Comparison of ENCODE assay signal across 17 cellular contexts in genomic region chr19:38921420-38922274, GRCh38. TPM values are rescaled to one million over a fixed set of nuclear protein-coding genes. Genes with fewer than 3 reads are reported as not detected.
"Had no signal": no experiment of that assay in that cellular context is flagged by ENCODE, and none has a peak within 500 bp of the region (broad histone marks: within the 10 kb centered on the region; RNA-seq: fewer than 3 reads in every experiment).

No MANE protein-coding gene starts in this region.

- H3K4me1 ChIP-seq: foreskin keratinocyte had no signal

- H3K27me3 Mint-ChIP-seq: activated CD4-positive, alpha-beta T cell treated with anti-CD3 and anti-CD28 coated beads, Interleukin-2, amount 10 ng/mL, durations not matched to agents 7 days and 5 days; activated T-helper 17 cell treated with anti-CD3 and anti-CD28 coated beads, Interleukin-2, amount 50 U/mL, for 72 hours; central memory CD8-positive, alpha-beta T cell had no signal

- H3K4me3 Mint-ChIP-seq: activated CD4-positive, alpha-beta T cell treated with anti-CD3 and anti-CD28 coated beads, Interleukin-2, amount 10 ng/mL, durations not matched to agents 7 days and 5 days; activated T-helper 17 cell treated with anti-CD3 and anti-CD28 coated beads, Interleukin-2, amount 50 U/mL, for 72 hours; central memory CD8-positive, alpha-beta T cell; neural crest cell had no signal

- H3K9me3 Mint-ChIP-seq: activated CD4-positive, alpha-beta T cell treated with anti-CD3 and anti-CD28 coated beads, Interleukin-2, amount 10 ng/mL, durations not matched to agents 7 days and 5 days; activated T-helper 17 cell treated with anti-CD3 and anti-CD28 coated beads, Interleukin-2, amount 50 U/mL, for 72 hours; central memory CD8-positive, alpha-beta T cell; neural crest cell had no signal

- H3K27me3 ChIP-seq: brain microvascular endothelial cell, foreskin keratinocyte had no signal

- H3K27ac ChIP-seq: brain microvascular endothelial cell, foreskin keratinocyte had no signal

- ATAC-seq: activated T-helper 17 cell treated with anti-CD3 and anti-CD28 coated beads, Interleukin-2, amount 50 U/mL, for 72 hours; foreskin keratinocyte; sciatic nerve had no signal

- DNase-seq: activated CD4-positive, alpha-beta T cell treated with anti-CD3 and anti-CD28 coated beads, Interleukin-2, amount 10 ng/mL, durations not matched to agents 7 days and 5 days; activated naive CD4-positive, alpha-beta T cell treated with Interleukin-2 at 50 U/mL for 16 hours; activated T-cell treated with anti-CD3 and anti-CD28 coated beads for 4 hours; anterior cingulate cortex; brain microvascular endothelial cell; cortex of kidney; effector CD4-positive, alpha-beta T cell; foreskin keratinocyte; glutamatergic neuron; mesenchymal stem cell; stimulated activated CD4-positive, alpha-beta T cell treated with anti-CD3 and anti-CD28 coated beads, Interleukin-1b, Interleukin-23, amount 100 ng/mL, for 48 hours had no signal

- H3K4me1 Mint-ChIP-seq: activated CD4-positive, alpha-beta T cell treated with anti-CD3 and anti-CD28 coated beads, Interleukin-2, amount 10 ng/mL, durations not matched to agents 7 days and 5 days; activated T-helper 17 cell treated with anti-CD3 and anti-CD28 coated beads, Interleukin-2, amount 50 U/mL, for 72 hours; neural crest cell had no signal

- H3K27ac Mint-ChIP-seq: activated CD4-positive, alpha-beta T cell treated with anti-CD3 and anti-CD28 coated beads, Interleukin-2, amount 10 ng/mL, durations not matched to agents 7 days and 5 days; activated T-helper 17 cell treated with anti-CD3 and anti-CD28 coated beads, Interleukin-2, amount 50 U/mL, for 72 hours had no signal

RNA-seq across cellular contexts. Expression of gene CCER2, which starts 9.7 kb away (rescaled TPM):
- total RNA-seq: foreskin keratinocyte, pulmonary artery endothelial cell, urinary bladder had no signal
